Comparison of ENCODE assay signal across 3 cellular contexts in the genomic region with DNA sequence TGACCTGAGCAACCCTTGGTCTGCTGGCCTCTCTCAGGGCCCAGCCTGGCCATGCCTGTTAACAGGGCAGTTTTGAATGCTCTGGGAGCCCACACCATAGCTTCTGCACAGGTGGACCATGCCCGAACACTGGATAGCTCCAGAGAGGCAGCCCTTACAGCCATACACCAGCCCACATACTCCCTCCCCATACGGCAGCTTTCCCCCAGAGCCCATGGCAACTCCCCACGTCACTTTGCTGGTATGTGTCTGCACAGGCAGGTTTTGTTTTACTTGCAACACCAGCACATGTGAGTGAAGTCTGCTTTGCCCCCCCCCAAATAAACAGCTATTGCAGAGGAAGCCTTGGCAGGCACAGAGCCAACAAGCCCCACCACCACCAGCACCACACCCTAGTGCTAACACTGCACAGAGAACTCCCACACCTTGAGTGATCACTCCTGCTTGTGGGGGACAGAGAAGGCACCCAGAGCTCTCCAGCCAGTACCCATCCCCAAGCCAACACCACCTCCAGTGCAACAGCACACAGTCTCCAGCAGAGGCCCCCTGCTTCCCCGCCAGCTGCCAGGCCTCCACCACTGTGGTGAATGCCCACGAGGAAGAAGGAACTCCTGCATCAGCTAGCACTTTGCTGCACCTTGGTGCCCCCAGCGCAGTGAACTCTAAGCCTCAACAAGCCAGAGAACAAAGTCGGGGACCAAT.
A peak's percentile ranks its signal among the peaks of the same experiment; 100 is the strongest.
TF ChIP-seq lines count a peak whose summit lies in the region.

No MANE protein-coding gene starts in this region.

TF ChIP-seq in HCT116, 20 proteins besides CTCF, POLR2A, EP300 and RAD21:
- TF ChIP-seq SRF (IDR thresholded peaks at IDR 0.05; ENCODE audit: low read depth) (no peak), EZH2phosphoT487 (IDR thresholded peaks at IDR 0.05; ENCODE audit: borderline replicate concordance) (no peak), ZBTB33 (IDR thresholded peaks at IDR 0.05; ENCODE audit: extremely low read depth, insufficient replicate concordance, low read length) (no peak), ELF1 (IDR thresholded peaks at IDR 0.05; ENCODE audit: borderline replicate concordance, low read depth) (no peak), ZFX (IDR thresholded peaks at IDR 0.05) (no peak), TCF7L2 (IDR thresholded peaks at IDR 0.05; ENCODE audit: borderline replicate concordance, extremely low read depth, insufficient read depth, insufficient read length) (no peak), MAX (IDR thresholded peaks at IDR 0.05) (no peak), EZH2 (IDR thresholded peaks at IDR 0.05) (no peak), POLR2AphosphoS5 (IDR thresholded peaks at IDR 0.05; ENCODE audit: low read depth, low read length) (no peak), YY1 (IDR thresholded peaks at IDR 0.05; ENCODE audit: extremely low read depth, insufficient replicate concordance, low read depth, low read length) (no peak)
- TF ChIP-seq, protein P1, sequence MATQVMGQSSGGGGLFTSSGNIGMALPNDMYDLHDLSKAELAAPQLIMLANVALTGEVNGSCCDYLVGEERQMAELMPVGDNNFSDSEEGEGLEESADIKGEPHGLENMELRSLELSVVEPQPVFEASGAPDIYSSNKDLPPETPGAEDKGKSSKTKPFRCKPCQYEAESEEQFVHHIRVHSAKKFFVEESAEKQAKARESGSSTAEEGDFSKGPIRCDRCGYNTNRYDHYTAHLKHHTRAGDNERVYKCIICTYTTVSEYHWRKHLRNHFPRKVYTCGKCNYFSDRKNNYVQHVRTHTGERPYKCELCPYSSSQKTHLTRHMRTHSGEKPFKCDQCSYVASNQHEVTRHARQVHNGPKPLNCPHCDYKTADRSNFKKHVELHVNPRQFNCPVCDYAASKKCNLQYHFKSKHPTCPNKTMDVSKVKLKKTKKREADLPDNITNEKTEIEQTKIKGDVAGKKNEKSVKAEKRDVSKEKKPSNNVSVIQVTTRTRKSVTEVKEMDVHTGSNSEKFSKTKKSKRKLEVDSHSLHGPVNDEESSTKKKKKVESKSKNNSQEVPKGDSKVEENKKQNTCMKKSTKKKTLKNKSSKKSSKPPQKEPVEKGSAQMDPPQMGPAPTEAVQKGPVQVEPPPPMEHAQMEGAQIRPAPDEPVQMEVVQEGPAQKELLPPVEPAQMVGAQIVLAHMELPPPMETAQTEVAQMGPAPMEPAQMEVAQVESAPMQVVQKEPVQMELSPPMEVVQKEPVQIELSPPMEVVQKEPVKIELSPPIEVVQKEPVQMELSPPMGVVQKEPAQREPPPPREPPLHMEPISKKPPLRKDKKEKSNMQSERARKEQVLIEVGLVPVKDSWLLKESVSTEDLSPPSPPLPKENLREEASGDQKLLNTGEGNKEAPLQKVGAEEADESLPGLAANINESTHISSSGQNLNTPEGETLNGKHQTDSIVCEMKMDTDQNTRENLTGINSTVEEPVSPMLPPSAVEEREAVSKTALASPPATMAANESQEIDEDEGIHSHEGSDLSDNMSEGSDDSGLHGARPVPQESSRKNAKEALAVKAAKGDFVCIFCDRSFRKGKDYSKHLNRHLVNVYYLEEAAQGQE (IDR thresholded peaks at IDR 0.05; ENCODE audit: low read depth), result no peak

TF ChIP-seq in WTC11, 78 proteins besides CTCF, POLR2A, EP300 and RAD21 (continues in another document):
- no peak for TF ChIP-seq GABPB1 (CRISPR knock-in tag; IDR thresholded peaks at IDR 0.05)
- TF ChIP-seq TP53 (CRISPR knock-in tag; IDR thresholded peaks at IDR 0.05), result no peak
- no peak for TF ChIP-seq ATF1 (CRISPR knock-in tag; IDR thresholded peaks at IDR 0.05)
- no peak for TF ChIP-seq TCF7 (CRISPR knock-in tag; IDR thresholded peaks at IDR 0.05; ENCODE audit: low read depth)
- no peak for TF ChIP-seq FOXJ3 (CRISPR knock-in tag; IDR thresholded peaks at IDR 0.05; ENCODE audit: borderline replicate concordance)
- TF ChIP-seq NR3C1 (CRISPR knock-in tag; conservative IDR thresholded peaks at IDR 0.05; ENCODE audit: low read depth), result no peak
- no peak for TF ChIP-seq MXD4 (CRISPR knock-in tag; IDR thresholded peaks at IDR 0.05; ENCODE audit: borderline replicate concordance)
- TF ChIP-seq MAX (CRISPR knock-in tag; IDR thresholded peaks at IDR 0.05), result no peak
- TF ChIP-seq ESRRA (CRISPR knock-in tag; IDR thresholded peaks at IDR 0.05; ENCODE audit: borderline replicate concordance), result no peak
- TF ChIP-seq, protein P2, sequence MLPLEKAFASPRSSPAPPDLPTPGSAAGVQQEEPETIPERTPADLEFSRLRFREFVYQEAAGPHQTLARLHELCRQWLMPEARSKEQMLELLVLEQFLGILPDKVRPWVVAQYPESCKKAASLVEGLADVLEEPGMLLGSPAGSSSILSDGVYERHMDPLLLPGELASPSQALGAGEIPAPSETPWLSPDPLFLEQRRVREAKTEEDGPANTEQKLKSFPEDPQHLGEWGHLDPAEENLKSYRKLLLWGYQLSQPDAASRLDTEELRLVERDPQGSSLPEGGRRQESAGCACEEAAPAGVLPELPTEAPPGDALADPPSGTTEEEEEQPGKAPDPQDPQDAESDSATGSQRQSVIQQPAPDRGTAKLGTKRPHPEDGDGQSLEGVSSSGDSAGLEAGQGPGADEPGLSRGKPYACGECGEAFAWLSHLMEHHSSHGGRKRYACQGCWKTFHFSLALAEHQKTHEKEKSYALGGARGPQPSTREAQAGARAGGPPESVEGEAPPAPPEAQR (CRISPR knock-in tag; IDR thresholded peaks at IDR 0.05), result no peak
- no peak for TF ChIP-seq PRRX2 (CRISPR knock-in tag; IDR thresholded peaks at IDR 0.05)
- TF ChIP-seq ZNF281 (CRISPR knock-in tag; IDR thresholded peaks at IDR 0.05), result no peak

TF ChIP-seq in HepG2, 621 proteins besides CTCF, POLR2A, EP300 and RAD21:
- no peak for TF ChIP-seq MBD4 (IDR thresholded peaks at IDR 0.05; ENCODE audit: borderline replicate concordance, low read length)
- TF ChIP-seq RFX5 (IDR thresholded peaks at IDR 0.05; ENCODE audit: low read depth, low read length), result peak; percentile 93
